8 cellular contexts compared by ENCODE assay signal in genomic region chr19:1874554-1875185, GRCh38. TPM values are rescaled to one million over a fixed set of nuclear protein-coding genes. Genes with fewer than 3 reads are reported as not detected.
A peak's percentile ranks its signal among the peaks of the same experiment; 100 is the strongest.
DNase-seq lines count a peak whose midpoint lies in the region; TF ChIP-seq lines count a peak whose summit lies in the region.

No MANE protein-coding gene starts in this region.

- H3K9ac ChIP-seq in skeletal muscle tissue (ENCODE audit: low read depth in 1 of 3, low read length in 3 of 3), result peak overlapping the region; percentile 85 to 95 (median 91)

- H3K27ac Mint-ChIP-seq in activated naive CD4-positive, alpha-beta T cell treated with anti-CD3 and anti-CD28 coated beads, Interleukin-2, amount 50 U/mL, for 24 hours, result peak overlapping the region; percentile 95

- H3K4me1 ChIP-seq in skeletal muscle tissue (ENCODE audit: control insufficient read depth in 3 of 3, insufficient read depth in 3 of 3, low read length in 3 of 3), result peaks cover 33 to 34% (median 33%) of the 10 kb centered on the region in 3 donors

- H3K9me3 ChIP-seq in WERI-Rb-1 (ENCODE audit: severe bottlenecking) (no peaks in the 10 kb centered on the region), skeletal muscle tissue (ENCODE audit: control insufficient read depth in 3 of 3, low read length in 3 of 3) (no peaks in the 10 kb centered on the region)

- H3K4me3 ChIP-seq in WERI-Rb-1 (ENCODE audit: low read depth, low read length) (peak overlapping the region; percentile 62), foreskin fibroblast (ENCODE audit: low read depth in 1 of 2, low read length in 2 of 2) (peak overlapping the region; percentile 84 to 95), skeletal muscle tissue (ENCODE audit: low read length in 3 of 3) (peak overlapping the region; percentile 86 to 96 (median 94))

- peaks cover 11% of the 10 kb centered on the region for H3K36me3 ChIP-seq in WERI-Rb-1
- H3K36me3 ChIP-seq in skeletal muscle tissue (ENCODE audit: control insufficient read depth in 3 of 3, insufficient read depth in 3 of 3, low read length in 3 of 3), result peaks cover 0 to 3% (median 0%) of the 10 kb centered on the region in 3 donors

- H3K27ac ChIP-seq in WERI-Rb-1, result no peak overlapping the region
- peak overlapping the region; percentile 75 for H3K27ac ChIP-seq in skeletal muscle tissue (ENCODE audit: low read depth, low read length)

- peak overlapping the region; percentile 98 for H3K4me3 Mint-ChIP-seq in activated naive CD4-positive, alpha-beta T cell treated with anti-CD3 and anti-CD28 coated beads, Interleukin-2, amount 50 U/mL, for 24 hours

- peaks cover 4% of the 10 kb centered on the region for H3K36me3 Mint-ChIP-seq in activated naive CD4-positive, alpha-beta T cell treated with anti-CD3 and anti-CD28 coated beads, Interleukin-2, amount 50 U/mL, for 24 hours

- H3K9me3 Mint-ChIP-seq in activated naive CD4-positive, alpha-beta T cell treated with anti-CD3 and anti-CD28 coated beads, Interleukin-2, amount 50 U/mL, for 24 hours, result no peaks in the 10 kb centered on the region

- H3K4me1 Mint-ChIP-seq in activated naive CD4-positive, alpha-beta T cell treated with anti-CD3 and anti-CD28 coated beads, Interleukin-2, amount 50 U/mL, for 24 hours, result peaks cover 14% of the 10 kb centered on the region

- TF ChIP-seq CTCF in WERI-Rb-1 (IDR thresholded peaks at IDR 0.05; ENCODE audit: low read depth, low read length) (no peak), foreskin fibroblast (IDR thresholded peaks at IDR 0.05; ENCODE audit: low read depth, low read length) (no peak)

- H3K27me3 ChIP-seq in WERI-Rb-1 (ENCODE audit: insufficient read depth, low read depth, severe bottlenecking) (no peaks in the 10 kb centered on the region), skeletal muscle tissue (ENCODE audit: control insufficient read depth in 3 of 3, insufficient read depth in 3 of 3, low read length in 3 of 3) (no peaks in the 10 kb centered on the region)

- H3K27me3 Mint-ChIP-seq in activated naive CD4-positive, alpha-beta T cell treated with anti-CD3 and anti-CD28 coated beads, Interleukin-2, amount 50 U/mL, for 24 hours, result no peaks in the 10 kb centered on the region

- DNase-seq in activated naive CD4-positive, alpha-beta T cell treated with Interleukin-2 at 50 U/mL for 16 hours, result no peak
- DNase-seq in WERI-Rb-1 (no peak), foreskin fibroblast (no peak), globus pallidus (ENCODE audit: low spot score) (no peak), NK-92 (lab: John Stamatoyannopoulos, UW; ENCODE audit: unreplicated experiment) (no peak), SHP77 (lab: John Stamatoyannopoulos, UW) (no peak)

RNA-seq across cellular contexts. Expression of gene ABHD17A, which starts 10.6 kb away (rescaled TPM):
- total RNA-seq in skeletal muscle tissue, result 52.7 TPM

RNA-seq across cellular contexts. Expression of gene KLF16, which starts 11.3 kb away (rescaled TPM):
- 2.6 TPM for total RNA-seq in skeletal muscle tissue

RNA-seq across cellular contexts. Expression of gene REXO1, which starts 26.4 kb away (rescaled TPM):
- total RNA-seq in skeletal muscle tissue, result 5.7 TPM

RNA-seq across cellular contexts. Expression of gene ADAT3, which starts 30.5 kb away (rescaled TPM):
- total RNA-seq in skeletal muscle tissue, result 1.0 TPM

RNA-seq across cellular contexts. Expression of gene SCAMP4, which starts 30.5 kb away (rescaled TPM):
- 8.9 TPM for total RNA-seq in skeletal muscle tissue
